26 cellular contexts compared by ENCODE assay signal in genomic region chr18:57705011-57705410, GRCh38.
"Had no signal": no experiment of that assay in that cellular context is flagged by ENCODE, and none has a peak within 500 bp of the region (broad histone marks: within the 10 kb centered on the region; RNA-seq: fewer than 3 reads in every experiment).

No MANE protein-coding gene starts in this region.

- H2AFZ ChIP-seq: neural progenitor cell had no signal

- H3K27ac Mint-ChIP-seq: activated naive CD8-positive, alpha-beta T cell; effector memory CD8-positive, alpha-beta T cell; natural killer cell; neural progenitor cell had no signal

- H3K27me3 ChIP-seq: adrenal gland, foreskin keratinocyte, heart right ventricle, neural progenitor cell, right lobe of liver, testis, transverse colon had no signal

- H3K36me3 Mint-ChIP-seq: natural killer cell, neural progenitor cell had no signal

- H3K4me3 ChIP-seq: adrenal gland, heart right ventricle, left ventricle myocardium inferior, lung, neural progenitor cell, right lobe of liver, testis, transverse colon had no signal

- H3K4me1 ChIP-seq: foreskin keratinocyte, neural progenitor cell, testis had no signal

- H3K4me3 Mint-ChIP-seq: activated naive CD8-positive, alpha-beta T cell; effector memory CD8-positive, alpha-beta T cell; natural killer cell; neural progenitor cell had no signal

- H3K36me3 ChIP-seq: adrenal gland, neural progenitor cell had no signal

- H3K4me2 ChIP-seq: neural progenitor cell had no signal

- H3K4me1 Mint-ChIP-seq: neural progenitor cell had no signal

- H3K27ac ChIP-seq: adrenal gland, foreskin keratinocyte, left ventricle myocardium inferior, neural progenitor cell, right lobe of liver, testis had no signal

- DNase-seq: activated CD4-positive, alpha-beta T cell treated with anti-CD3 and anti-CD28 coated beads for 4 hours; activated CD4-positive, alpha-beta T cell treated with anti-CD3 and anti-CD28 coated beads, Interleukin-2, amount 50 U/mL, for 48 hours; activated CD4-positive, CD25-positive, alpha-beta regulatory T cell; activated CD8-positive, alpha-beta memory T cell treated with anti-CD3 and anti-CD28 coated beads for 24 hours; activated effector memory CD4-positive, alpha-beta T cell treated with Interleukin-2 at 50 U/mL for 16 hours; activated naive CD4-positive, alpha-beta T cell treated with Interleukin-2 at 50 U/mL for 16 hours; adrenal gland; caudate nucleus; cortex of kidney; effector memory CD8-positive, alpha-beta T cell; erythroblast; foreskin keratinocyte; heart right ventricle; left ventricle myocardium inferior; mesendoderm; natural killer cell; occipital lobe; posterior cingulate gyrus; right lobe of liver; stimulated activated CD4-positive, alpha-beta T cell treated with anti-CD3 and anti-CD28 coated beads, Interleukin-2, amount 100 ng/mL, for 48 hours; stimulated activated naive CD4-positive, alpha-beta T cell treated with Interleukin-2 at 50 U/mL for 16 hours; testis; transverse colon had no signal

- H3K9me3 ChIP-seq: adrenal gland, heart right ventricle, left ventricle myocardium inferior, right lobe of liver, testis, transverse colon had no signal

- ATAC-seq: effector memory CD8-positive, alpha-beta T cell; foreskin keratinocyte; heart right ventricle; natural killer cell; right lobe of liver had no signal

- H3K27me3 Mint-ChIP-seq: activated naive CD8-positive, alpha-beta T cell; effector memory CD8-positive, alpha-beta T cell had no signal

- H3K9ac ChIP-seq: neural progenitor cell had no signal
